ENCODE assay signal across 9 cellular contexts in genomic region chr12:27284751-27285150, GRCh38. TPM values are rescaled to one million over a fixed set of nuclear protein-coding genes. Genes with fewer than 3 reads are reported as not detected.
A peak's percentile ranks its signal among the peaks of the same experiment; 100 is the strongest.
DNase-seq lines count a peak whose midpoint lies in the region; TF ChIP-seq lines count a peak whose summit lies in the region.
"Had no signal": no experiment of that assay in that cellular context is flagged by ENCODE, and none has a peak within 500 bp of the region (broad histone marks: within the 10 kb centered on the region; RNA-seq: fewer than 3 reads in every experiment).

No MANE protein-coding gene starts in this region.

- no peaks in the 10 kb centered on the region for H3K9me3 Mint-ChIP-seq in HFFc6
- H3K9me3 Mint-ChIP-seq in endothelial cell (ENCODE audit: unreplicated experiment), result no peaks in the 10 kb centered on the region
- H3K9me3 Mint-ChIP-seq: natural killer cell treated with Interleukin-12 subunit alpha and Interleukin-12 subunit beta and Interleukin-15 and Interleukin-18, amount 100 ng/mL, for 72 hours had no signal

- peak overlapping the region; percentile 76 for H3K27ac Mint-ChIP-seq in HFFc6
- no peak overlapping the region for H3K27ac Mint-ChIP-seq in endothelial cell (ENCODE audit: unreplicated experiment)
- H3K27ac Mint-ChIP-seq: natural killer cell treated with Interleukin-12 subunit alpha and Interleukin-12 subunit beta and Interleukin-15 and Interleukin-18, amount 100 ng/mL, for 72 hours had no signal

- H3K27me3 ChIP-seq in H7 (ENCODE audit: control insufficient read depth, insufficient read depth, low read length), result no peaks in the 10 kb centered on the region

- H3K36me3 Mint-ChIP-seq in HFFc6 (ENCODE audit: low read depth) (no peaks in the 10 kb centered on the region), endothelial cell (ENCODE audit: low read depth, unreplicated experiment) (no peaks in the 10 kb centered on the region)
- H3K36me3 Mint-ChIP-seq: natural killer cell treated with Interleukin-12 subunit alpha and Interleukin-12 subunit beta and Interleukin-15 and Interleukin-18, amount 100 ng/mL, for 72 hours had no signal

- TF ChIP-seq CTCF in GM12864 (IDR thresholded peaks at IDR 0.05; ENCODE audit: low read depth, low read length, missing control alignments), result no peak
- TF ChIP-seq CTCF in HFFc6 (IDR thresholded peaks at IDR 0.05), result no peak
- no peak for TF ChIP-seq CTCF in endothelial cell (IDR thresholded peaks at IDR 0.05; ENCODE audit: unreplicated experiment)

- H3K4me3 ChIP-seq in GM12864 (ENCODE audit: low read depth, low read length) (no peak overlapping the region; the same call in 1 of the 2 replicates), H7 (ENCODE audit: insufficient read depth, low read depth, low read length) (no peak overlapping the region)

- H3K4me3 Mint-ChIP-seq in HFFc6, result peak overlapping the region; percentile 36
- H3K4me3 Mint-ChIP-seq in endothelial cell (ENCODE audit: unreplicated experiment), result no peak overlapping the region
- H3K4me3 Mint-ChIP-seq: natural killer cell treated with Interleukin-12 subunit alpha and Interleukin-12 subunit beta and Interleukin-15 and Interleukin-18, amount 100 ng/mL, for 72 hours had no signal

- H3K4me1 Mint-ChIP-seq in HFFc6 (ENCODE audit: low read depth) (peaks cover 41% of the 10 kb centered on the region), endothelial cell (ENCODE audit: unreplicated experiment) (peaks cover 23% of the 10 kb centered on the region)

- no peaks in the 10 kb centered on the region for H3K36me3 ChIP-seq in H7 (replicated peaks; ENCODE audit: control insufficient read depth, insufficient read depth, low read length)

- no peaks in the 10 kb centered on the region; the same call in 1 of the 2 replicates for H3K27me3 Mint-ChIP-seq in HFFc6 (ENCODE audit: insufficient read depth)
- H3K27me3 Mint-ChIP-seq in endothelial cell (ENCODE audit: unreplicated experiment), result no peaks in the 10 kb centered on the region
- H3K27me3 Mint-ChIP-seq: natural killer cell treated with Interleukin-12 subunit alpha and Interleukin-12 subunit beta and Interleukin-15 and Interleukin-18, amount 100 ng/mL, for 72 hours had no signal

- DNase-seq in GM12864 (ENCODE audit: low read depth) (peak; percentile 49), HFFc6 (peak; percentile 64), astrocyte of the hippocampus (ENCODE audit: low read depth, low spot score) (peak; percentile 81), non-pigmented ciliary epithelial cell (ENCODE audit: low read depth) (peak; percentile 67), endothelial cell (ENCODE audit: low spot score) (no peak), islet precursor cell (no peak), mesenteric fat pad (ENCODE audit: low spot score) (no peak), H7 (no peak)

RNA-seq across cellular contexts. Expression of gene STK38L, which starts 40.7 kb away (rescaled TPM):
- total RNA-seq in HFFc6 (2021; fragmentation: NEBNext Ultra II Directional; extraction: Animal tissue kit (Norgen Biotek cat#: 25700)), result 10 to 100 TPM in 4 of 6 experiments, 1 to 10 TPM in 2; 8.2 to 12.6 (median 10.9) TPM
- total RNA-seq in endothelial cell (ENCODE audit: unreplicated experiment) (30.8 TPM), mesenteric fat pad (76.0 TPM)
- 18.0 and 20.5 TPM in 2 replicates for total RNA-seq in H7 (2014; rRNA removed; shearing (Covaris generic))

RNA-seq across cellular contexts. Expression of gene BMAL2, which starts 47.9 kb away (rescaled TPM):
- 10 to 100 TPM; 23.1 to 47.1 (median 39.9) TPM for total RNA-seq in HFFc6 (2021; fragmentation: NEBNext Ultra II Directional; extraction: Animal tissue kit (Norgen Biotek cat#: 25700))
- total RNA-seq in endothelial cell (ENCODE audit: unreplicated experiment) (7.9 TPM), mesenteric fat pad (3.2 TPM)
- total RNA-seq in H7 (2014; rRNA removed; shearing (Covaris generic)), result 13.0 and 13.9 TPM in 2 replicates

Comparison
In these comparisons a context has a peak if more than half of its experiments do, and no peak if none do; other contexts are left out.
1. DNase-seq: peak in GM12864 (single experiment), HFFc6 (single experiment), astrocyte of the hippocampus (single experiment) and non-pigmented ciliary epithelial cell (single experiment); none in endothelial cell (single experiment), islet precursor cell (single experiment), mesenteric fat pad (single experiment) and H7 (single experiment).